In genomic region chr7:25625316-25625715, GRCh38 we compare ENCODE assay signal across 16 cellular contexts.
A peak's percentile ranks its signal among the peaks of the same experiment; 100 is the strongest.
DNase-seq lines count a peak whose midpoint lies in the region; ATAC-seq and TF ChIP-seq lines count a peak whose summit lies in the region.
"Had no signal": no experiment of that assay in that cellular context is flagged by ENCODE, and none has a peak within 500 bp of the region (broad histone marks: within the 10 kb centered on the region; RNA-seq: fewer than 3 reads in every experiment).

No MANE protein-coding gene starts in this region.

- H3K4me1 Mint-ChIP-seq in neural progenitor cell, result peaks cover 6% of the 10 kb centered on the region

- no peak overlapping the region for H3K4me3 Mint-ChIP-seq in neural progenitor cell
- H3K4me3 Mint-ChIP-seq: activated CD8-positive, alpha-beta T cell treated with anti-CD3 and anti-CD28 coated beads, Interleukin-2, amount 10 ng/mL, durations not matched to agents 7 days and 5 days; natural killer cell treated with Interleukin-12 subunit alpha and Interleukin-12 subunit beta and Interleukin-15 and Interleukin-18, amount 100 ng/mL, for 72 hours had no signal

- DNase-seq in left ventricle myocardium inferior, result no peak
- no peak for DNase-seq in left cardiac atrium
- no peak for DNase-seq in neural progenitor cell (ENCODE audit: low spot score)
- no peak for DNase-seq in vagina (ENCODE audit: extremely low spot score in 2 of 2)
- DNase-seq in dermis blood vessel endothelial cell, result no peak
- DNase-seq: activated CD8-positive, alpha-beta T cell treated with anti-CD3 and anti-CD28 coated beads, Interleukin-2, amount 10 ng/mL, durations not matched to agents 7 days and 5 days; CD4-positive, alpha-beta memory T cell; NCI-H1694 treated with DMSO at 0.1 percent for 48 hours; PC-3; stimulated activated CD4-positive, alpha-beta T cell treated with anti-CD3 and anti-CD28 coated beads, Interleukin-4, amount 100 ng/mL, for 1 hour had no signal

- H2AFZ ChIP-seq in neural progenitor cell (replicated peaks), result peak overlapping the region; percentile 66

- no peak overlapping the region for H3K27ac Mint-ChIP-seq in neural progenitor cell
- H3K27ac Mint-ChIP-seq: activated CD8-positive, alpha-beta T cell treated with anti-CD3 and anti-CD28 coated beads, Interleukin-2, amount 10 ng/mL, durations not matched to agents 7 days and 5 days; natural killer cell treated with Interleukin-12 subunit alpha and Interleukin-12 subunit beta and Interleukin-15 and Interleukin-18, amount 100 ng/mL, for 72 hours had no signal

- peaks cover 28% of the 10 kb centered on the region for H3K4me1 ChIP-seq in left ventricle myocardium inferior
- no peaks in the 10 kb centered on the region for H3K4me1 ChIP-seq in neural progenitor cell
- peaks cover 5% of the 10 kb centered on the region for H3K4me1 ChIP-seq in vagina
- H3K4me1 ChIP-seq: A549 had no signal

- H4K20me1 ChIP-seq in neural progenitor cell (ENCODE audit: low read depth), result no peaks in the 10 kb centered on the region

- H3K27me3 ChIP-seq in left ventricle myocardium inferior (ENCODE audit: low read depth) (no peaks in the 10 kb centered on the region), neural progenitor cell (no peaks in the 10 kb centered on the region), vagina (no peaks in the 10 kb centered on the region)

- TF ChIP-seq CTCF in left ventricle myocardium inferior (IDR thresholded peaks at IDR 0.05; ENCODE audit: borderline replicate concordance), result no peak
- no peak for TF ChIP-seq CTCF in neural progenitor cell (IDR thresholded peaks at IDR 0.05)
- TF ChIP-seq CTCF in vagina (IDR thresholded peaks at IDR 0.05), result no peak

- no peaks in the 10 kb centered on the region for H3K27me3 Mint-ChIP-seq in neural progenitor cell (ENCODE audit: insufficient read depth, low read depth)

- H3K27ac ChIP-seq in left ventricle myocardium inferior (replicated peaks), result peak overlapping the region; percentile 80
- no peak overlapping the region for H3K27ac ChIP-seq in neural progenitor cell
- H3K27ac ChIP-seq in vagina, result peak overlapping the region; percentile 54
- H3K27ac ChIP-seq: A549 had no signal

- intact Hi-C loops in left ventricle myocardium inferior (cut with micrococcal nuclease), result no loop called here
- intact Hi-C loops in left cardiac atrium (cut with DNase I), result no loop called here
- intact Hi-C loops in vagina (cut with DNase I), result no loop called here

- H3K4me2 ChIP-seq in neural progenitor cell, result no peak overlapping the region
- H3K4me2 ChIP-seq: A549 had no signal

- no peaks in the 10 kb centered on the region for H3K79me2 ChIP-seq in neural progenitor cell (ENCODE audit: low read depth)

- ATAC-seq in left cardiac atrium (no peak), esophagus mucosa (peak; percentile 25), HG02798 (IDR thresholded peaks at IDR 0.05; ENCODE audit: poor library complexity, unreplicated experiment) (no peak), GM21786 (IDR thresholded peaks at IDR 0.05; ENCODE audit: unreplicated experiment) (no peak)
- ATAC-seq: A549; activated CD8-positive, alpha-beta T cell treated with anti-CD3 and anti-CD28 coated beads, Interleukin-2, amount 10 ng/mL, durations not matched to agents 7 days and 5 days; GM12878; natural killer cell treated with Interleukin-12 subunit alpha and Interleukin-12 subunit beta and Interleukin-15 and Interleukin-18, amount 100 ng/mL, for 72 hours; PC-3 had no signal

- H3K9me3 Mint-ChIP-seq in neural progenitor cell, result no peaks in the 10 kb centered on the region
- H3K9me3 Mint-ChIP-seq: natural killer cell treated with Interleukin-12 subunit alpha and Interleukin-12 subunit beta and Interleukin-15 and Interleukin-18, amount 100 ng/mL, for 72 hours had no signal

- H3K9ac ChIP-seq in neural progenitor cell, result no peak overlapping the region

- H3K4me3 ChIP-seq in left ventricle myocardium inferior, result no peak overlapping the region
- H3K4me3 ChIP-seq in neural progenitor cell, result no peak overlapping the region
- no peak overlapping the region for H3K4me3 ChIP-seq in vagina
- H3K4me3 ChIP-seq: A549, GM12878 had no signal

- H3K36me3 ChIP-seq in left ventricle myocardium inferior (no peaks in the 10 kb centered on the region), neural progenitor cell (no peaks in the 10 kb centered on the region), vagina (no peaks in the 10 kb centered on the region)

- no peaks in the 10 kb centered on the region for H3K36me3 Mint-ChIP-seq in neural progenitor cell
- H3K36me3 Mint-ChIP-seq: CD4-positive, alpha-beta memory T cell; natural killer cell treated with Interleukin-12 subunit alpha and Interleukin-12 subunit beta and Interleukin-15 and Interleukin-18, amount 100 ng/mL, for 72 hours had no signal

- H3K9me3 ChIP-seq in left ventricle myocardium inferior (replicated peaks) (no peaks in the 10 kb centered on the region), neural progenitor cell (ENCODE audit: low read depth) (no peaks in the 10 kb centered on the region), vagina (no peaks in the 10 kb centered on the region)
- H3K9me3 ChIP-seq: A549 had no signal

- no peaks in the 10 kb centered on the region for H3F3A ChIP-seq in neural progenitor cell (ENCODE audit: low read depth)

- TF ChIP-seq POLR2A in vagina (IDR thresholded peaks at IDR 0.05), result no peak
